In the genomic region with DNA sequence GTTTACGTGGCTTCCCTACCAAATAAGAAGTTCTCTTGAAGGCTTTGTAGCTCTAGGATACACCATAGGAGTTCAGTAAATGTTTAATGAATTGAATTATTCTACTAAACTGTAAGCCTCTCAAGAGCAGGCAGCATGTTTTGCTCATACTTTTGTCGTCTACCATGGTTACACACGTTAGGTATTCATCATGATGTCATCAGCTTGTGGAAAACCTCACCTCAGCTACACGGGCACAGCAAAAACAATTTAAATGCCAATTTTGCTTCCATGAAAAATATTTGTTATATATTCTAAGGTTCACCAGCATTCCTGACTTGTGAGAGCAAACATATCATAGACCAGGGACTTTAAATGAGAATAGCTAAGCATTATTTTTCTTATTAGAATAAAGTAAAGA, we compare ENCODE assay signal across 23 cellular contexts. TPM values are rescaled to one million over a fixed set of nuclear protein-coding genes. Genes with fewer than 3 reads are reported as not detected.
DNase-seq lines count a peak whose midpoint lies in the region; ATAC-seq, FAIRE-seq and TF ChIP-seq lines count a peak whose summit lies in the region.
"Had no signal": no experiment of that assay in that cellular context is flagged by ENCODE, and none has a peak within 500 bp of the region (broad histone marks: within the 10 kb centered on the region; RNA-seq: fewer than 3 reads in every experiment).

No MANE protein-coding gene starts in this region.

- H4K20me1 ChIP-seq in H1 (replicated peaks in 1 of 2; ENCODE audit: control insufficient read depth in 1 of 2, insufficient read depth in 2 of 2, low read length in 2 of 2): peaks cover 0 to 11% of the 10 kb centered on the region in 2 experiments

- peaks cover 16 to 50% of the 10 kb centered on the region in 2 experiments for H3K36me3 ChIP-seq in HEK293 (ENCODE audit: control insufficient read depth in 2 of 2, insufficient read depth in 1 of 2, low read length in 2 of 2)
- H3K36me3 ChIP-seq in HUES48 (ENCODE audit: control insufficient read depth, insufficient read depth, low read length): peaks cover 40% of the 10 kb centered on the region
- H3K36me3 ChIP-seq in H1 (ENCODE audit: control insufficient read depth in 2 of 4, insufficient read depth in 4 of 4, low read length in 3 of 4): peaks cover 0 to 26% (median 12%) of the 10 kb centered on the region in 4 experiments; a peak in 3 of 8 replicates
- H3K36me3 ChIP-seq in psoas muscle (ENCODE audit: insufficient read depth in 1 of 2, low read depth in 1 of 2): peaks cover 9 to 54% of the 10 kb centered on the region in 2 donors

- H3K27me3 Mint-ChIP-seq in activated CD4-positive, alpha-beta T cell treated with anti-CD3 and anti-CD28 coated beads, Interleukin-2, amount 10 ng/mL, durations not matched to agents 7 days and 5 days: no peaks in the 10 kb centered on the region
- H3K27me3 Mint-ChIP-seq: CD4-positive, CD25-positive, alpha-beta regulatory T cell; CD8-positive, alpha-beta memory T cell had no signal

- H3K27me3 ChIP-seq in HUES48 (ENCODE audit: control insufficient read depth, insufficient read depth, low read length) (no peaks in the 10 kb centered on the region), H1 (replicated peaks in 1 of 4; ENCODE audit: control insufficient read depth in 3 of 4, extremely low read depth in 1 of 4, insufficient read depth in 3 of 4, low read length in 3 of 4) (no peaks in the 10 kb centered on the region), psoas muscle (ENCODE audit: insufficient read depth in 3 of 3, low read length in 2 of 3) (no peaks in the 10 kb centered on the region)
- H3K27me3 ChIP-seq: BE2C had no signal

- no peak overlapping the region for H3K4me3 Mint-ChIP-seq in activated CD4-positive, alpha-beta T cell treated with anti-CD3 and anti-CD28 coated beads, Interleukin-2, amount 10 ng/mL, durations not matched to agents 7 days and 5 days
- H3K4me3 Mint-ChIP-seq: CD4-positive, CD25-positive, alpha-beta regulatory T cell; CD8-positive, alpha-beta memory T cell had no signal

- POLR2A ChIA-PET in HEK293 (lab: Yijun Ruan, JAX) (no interaction called here), H1 (lab: Charles Lee; ENCODE audit: partially characterized antibody) (interaction anchor here (1.0 to 1.6 kb wide), 3 partner anchors 10 to 15 kb away, joined by 3 to 7 read pairs (median 3); no protein-coding TSS in a partner anchor)
- POLR2A ChIA-PET in activated CD4-positive, alpha-beta T cell treated with anti-CD3 and anti-CD28 coated beads, Interleukin-2, amount 10 ng/mL, durations not matched to agents 7 days and 5 days (lab: Charles Lee): no interaction called here

- ATAC-seq in psoas muscle (no peak), GM18505 (IDR thresholded peaks at IDR 0.05; ENCODE audit: unreplicated experiment) (no peak)
- ATAC-seq: GM12878, K562 had no signal

- no peak overlapping the region for H2BK5ac ChIP-seq in H1 (ENCODE audit: low read depth, low read length)

- 0 out of 4 replicates have a peak overlapping the region, but pooled peaks of 1 of the 2 experiments have one; percentile 51 for H3K4me2 ChIP-seq in H1 (ENCODE audit: insufficient read depth in 1 of 2, low read depth in 2 of 2, low read length in 2 of 2)

- 92% methylated on average over 4 of the region's 4 CpGs; no CpG with 5 or more reads in 1 of the 2 experiments for WGBS in H1 (ENCODE audit: extremely low coverage in 1 of 2, insufficient coverage in 1 of 2, insufficient read length in 1 of 2, insufficient replicate concordance in 2 of 2, low coverage in 1 of 2, low lambda C conversion rate in 2 of 2, missing lambda C conversion rate in 1 of 2), 2 experiments
- WGBS in psoas muscle, 3 donors: 74 to 86% (median 77%) methylated on average over 4 of the region's 4 CpGs

- no peak for TF ChIP-seq EP300 in H1 (IDR thresholded peaks at IDR 0.05; ENCODE audit: borderline replicate concordance in 1 of 2, low read depth in 2 of 2, low read length in 2 of 2)

- no peak overlapping the region for H3K9ac ChIP-seq in HUES48 (ENCODE audit: low read depth, low read length)
- no peak overlapping the region for H3K9ac ChIP-seq in H1 (replicated peaks in 1 of 4; ENCODE audit: extremely low read depth in 1 of 4, low read depth in 3 of 4, low read length in 3 of 4)

- H4K8ac ChIP-seq in H1 (ENCODE audit: extremely low read depth, insufficient read depth, low read length): no peak overlapping the region

- H2AFZ ChIP-seq in H1 (ENCODE audit: low read length): no peak overlapping the region

- H2BK120ac ChIP-seq in H1 (replicated peaks; ENCODE audit: low read depth, low read length): no peak overlapping the region

- H3K23me2 ChIP-seq in H1 (ENCODE audit: low read depth, low read length): no peaks in the 10 kb centered on the region; the same call in 1 of the 2 replicates

- H3K27ac Mint-ChIP-seq in activated CD4-positive, alpha-beta T cell treated with anti-CD3 and anti-CD28 coated beads, Interleukin-2, amount 10 ng/mL, durations not matched to agents 7 days and 5 days: no peak overlapping the region
- H3K27ac Mint-ChIP-seq: CD4-positive, CD25-positive, alpha-beta regulatory T cell; CD8-positive, alpha-beta memory T cell had no signal

- H2AK5ac ChIP-seq in H1 (ENCODE audit: low read depth, low read length): peak overlapping the region; percentile 82; the same call in 1 of the 2 replicates

- TF ChIP-seq CTCF in HEK293 (tag by site-specific recombination; IDR thresholded peaks at IDR 0.05): no peak
- no peak for TF ChIP-seq CTCF in H1 (IDR thresholded peaks at IDR 0.05; ENCODE audit: control extremely low read depth in 1 of 3, insufficient read depth in 1 of 3, low read depth in 1 of 3, low read length in 3 of 3)
- TF ChIP-seq CTCF in psoas muscle (IDR thresholded peaks at IDR 0.05): no peak

- no peak overlapping the region for H3K18ac ChIP-seq in H1 (ENCODE audit: extremely low read depth, low read length)

- H4K5ac ChIP-seq in H1 (ENCODE audit: insufficient read length, low read depth, low read length): no peak overlapping the region

- H2BK15ac ChIP-seq in H1 (ENCODE audit: low read length): no peak overlapping the region

- DNase-seq in H1 (ENCODE audit: low read depth in 1 of 2, low spot score in 2 of 2): no peak
- DNase-seq in psoas muscle: no peak
- DNase-seq in activated CD4-positive, alpha-beta T cell treated with anti-CD3 and anti-CD28 coated beads, Interleukin-2, amount 10 ng/mL, durations not matched to agents 7 days and 5 days: no peak
- no peak for DNase-seq in anterior cingulate cortex (lab: John Stamatoyannopoulos, UW)
- DNase-seq: ACHN; BE2C; C1 segment of cervical spinal cord; CD4-positive, CD25-positive, alpha-beta regulatory T cell; CD8-positive, alpha-beta memory T cell; COR-L47; DMS 273 treated with DMSO at 0.1 percent for 48 hours; DMS53; DND-41; EL; IMR-90 had no signal

- no peak overlapping the region for H4K91ac ChIP-seq in H1 (replicated peaks; ENCODE audit: insufficient read length, low read length)

- no peaks in the 10 kb centered on the region; the same call in 1 of the 2 replicates for H3K79me1 ChIP-seq in H1 (ENCODE audit: low read depth, low read length)

- H3K4ac ChIP-seq in H1 (replicated peaks; ENCODE audit: insufficient read length, low read depth, low read length): no peak overlapping the region

- FAIRE-seq in H1 (lab: Jason Lieb, UNC): no peak
- FAIRE-seq: A204.1, GM12878, K562 had no signal

- peaks cover 3% of the 10 kb centered on the region for H3K4me1 Mint-ChIP-seq in activated CD4-positive, alpha-beta T cell treated with anti-CD3 and anti-CD28 coated beads, Interleukin-2, amount 10 ng/mL, durations not matched to agents 7 days and 5 days

- H3K36me3 Mint-ChIP-seq in activated CD4-positive, alpha-beta T cell treated with anti-CD3 and anti-CD28 coated beads, Interleukin-2, amount 10 ng/mL, durations not matched to agents 7 days and 5 days (ENCODE audit: low read depth): peaks cover 24% of the 10 kb centered on the region

- no peak overlapping the region for H2BK20ac ChIP-seq in H1 (ENCODE audit: low read length)

- no peaks in the 10 kb centered on the region for H3K9me3 Mint-ChIP-seq in activated CD4-positive, alpha-beta T cell treated with anti-CD3 and anti-CD28 coated beads, Interleukin-2, amount 10 ng/mL, durations not matched to agents 7 days and 5 days
- H3K9me3 Mint-ChIP-seq: CD4-positive, CD25-positive, alpha-beta regulatory T cell; CD8-positive, alpha-beta memory T cell had no signal

- no peak overlapping the region for H3K56ac ChIP-seq in H1 (replicated peaks; ENCODE audit: insufficient read length, low read depth, low read length)

- H3K23ac ChIP-seq in H1 (ENCODE audit: insufficient read length): no peak overlapping the region

- H3K79me2 ChIP-seq in H1 (ENCODE audit: control insufficient read depth in 1 of 2, insufficient read depth in 2 of 2, low read length in 2 of 2): peaks cover 0 to 15% of the 10 kb centered on the region in 2 experiments; a peak in 1 of 4 replicates

- CTCF ChIA-PET in HEK293 (lab: Yijun Ruan, JAX): interaction anchor here (0.6 kb wide), 1 partner anchor 61 kb away, joined by 4 read pairs; no protein-coding TSS in a partner anchor
- CTCF ChIA-PET in H1 (lab: Charles Lee; ENCODE audit: partially characterized antibody): interaction anchor here (1.0 to 3.5 kb wide), 3 partner anchors 15 to 276 kb away, joined by 3 to 11 read pairs (median 5); no protein-coding TSS in a partner anchor
- CTCF ChIA-PET in activated CD4-positive, alpha-beta T cell treated with anti-CD3 and anti-CD28 coated beads, Interleukin-2, amount 10 ng/mL, durations not matched to agents 7 days and 5 days (lab: Charles Lee): no interaction called here

- H3K14ac ChIP-seq in H1 (ENCODE audit: insufficient read length): no peak overlapping the region

- TF ChIP-seq POLR2A in H1 (IDR thresholded peaks at IDR 0.05; ENCODE audit: control extremely low read depth in 1 of 2, low read depth in 2 of 2, low read length in 2 of 2) (no peak), GM18505 (IDR thresholded peaks at IDR 0.05; ENCODE audit: borderline replicate concordance, extremely low read depth, insufficient read depth, insufficient read length) (no peak)

- H3K4me1 ChIP-seq in HEK293 (ENCODE audit: control insufficient read depth, insufficient read depth, low read length): peaks cover 6% of the 10 kb centered on the region; the same call in 1 of the 2 replicates
- H3K4me1 ChIP-seq in HUES48 (ENCODE audit: control insufficient read depth, insufficient read depth, low read length): peaks cover 60% of the 10 kb centered on the region
- peaks cover 7 to 16% (median 8%) of the 10 kb centered on the region in 4 experiments; a peak in 6 of 7 replicates for H3K4me1 ChIP-seq in H1 (replicated peaks in 1 of 4; ENCODE audit: control insufficient read depth in 3 of 4, insufficient read depth in 4 of 4, low read length in 3 of 4)
- peaks cover 39% of the 10 kb centered on the region for H3K4me1 ChIP-seq in psoas muscle
- H3K4me1 ChIP-seq: BE2C had no signal

- no peak overlapping the region for H2BK12ac ChIP-seq in H1 (ENCODE audit: low read depth, low read length)

- no peaks in the 10 kb centered on the region for H3K9me3 ChIP-seq in HEK293 (ENCODE audit: control insufficient read depth, insufficient read depth, low read depth, low read length)
- no peaks in the 10 kb centered on the region for H3K9me3 ChIP-seq in HUES48 (ENCODE audit: control insufficient read depth, insufficient read depth, low read length)
- no peaks in the 10 kb centered on the region for H3K9me3 ChIP-seq in H1 (ENCODE audit: insufficient read depth in 2 of 2, low read depth in 1 of 2, low read length in 1 of 2)
- H3K9me3 ChIP-seq in psoas muscle: no peaks in the 10 kb centered on the region
- H3K9me3 ChIP-seq: BE2C, HAP-1 had no signal

- TF ChIP-seq RAD21 in H1 (IDR thresholded peaks at IDR 0.05 in 1 of 2, conservative IDR thresholded peaks at IDR 0.05 in 1 of 2; ENCODE audit: low read depth in 2 of 2, low read length in 2 of 2): no peak

- intact Hi-C loops in psoas muscle (cut with DNase I): no loop called here

- H3K4me3 ChIP-seq in HEK293 (ENCODE audit: low read depth, low read length): no peak overlapping the region
- H3K4me3 ChIP-seq in HUES48 (ENCODE audit: low read depth, low read length): no peak overlapping the region
- no peak overlapping the region for H3K4me3 ChIP-seq in H1 (ENCODE audit: extremely low read depth in 1 of 4, insufficient read depth in 2 of 4, low read depth in 3 of 4, low read length in 4 of 4)
- H3K4me3 ChIP-seq in psoas muscle: no peak overlapping the region
- H3K4me3 ChIP-seq: GM12878, HAP-1, K562 had no signal

- H3K27ac ChIP-seq in HEK293 (ENCODE audit: extremely low read depth, low read depth, low read length) (no peak overlapping the region), HUES48 (ENCODE audit: low read depth, low read length) (peak overlapping the region; percentile 88), H1 (ENCODE audit: low read depth, low read length) (no peak overlapping the region), psoas muscle (peak overlapping the region; percentile 44)

RNA-seq across cellular contexts. Expression of gene NCOA5, which starts 16.7 kb away (rescaled TPM):
- total RNA-seq in H1 (2021; fragmentation: NEBNext Ultra II Directional; extraction: Animal tissue kit (Norgen Biotek cat#: 25700)): 29.0 and 29.9 TPM in 2 replicates
- polyA plus RNA-seq in H1 (2011; rRNA removed) (18.0 and 20.4 TPM in 2 replicates), psoas muscle (10 to 100 TPM in 1 of 3 donors, 1 to 10 TPM in 2; 8.8 to 17.2 (median 9.6) TPM)
- polyA plus RNA-seq in H1 (2011; cell fraction: cytosol; rRNA removed): 18.6 TPM
- 20.6 TPM for polyA plus RNA-seq in H1 (2011; cell fraction: nucleus; rRNA removed)
- 18.4 to 24.0 TPM (median 20.9 TPM) in 4 replicates for polyA plus RNA-seq in H1 (2012, experiment 1 of 2)
- polyA plus RNA-seq in H1 (2012, experiment 2 of 2): 14.8 TPM
- 21.0 TPM for polyA plus RNA-seq in H1 (2013, experiment 1 of 2)
- polyA plus RNA-seq in H1 (2013, experiment 2 of 2): 20.1 TPM
- polyA minus RNA-seq in H1 (2011; rRNA and poly(A)+ RNA removed): 20.7 and 21.7 TPM in 2 replicates
- polyA minus RNA-seq in H1 (2011; cell fraction: cytosol; rRNA and poly(A)+ RNA removed): 14.6 TPM
- polyA minus RNA-seq in H1 (2011; cell fraction: nucleus; rRNA and poly(A)+ RNA removed): 9.4 TPM
- 10 to 100 TPM; 11.2 to 17.3 (median 12.4) TPM for total RNA-seq in psoas muscle
- 10 to 100 TPM; 30.9 to 35.0 TPM for total RNA-seq in activated CD4-positive, alpha-beta T cell treated with anti-CD3 and anti-CD28 coated beads, Interleukin-2, amount 10 ng/mL, durations not matched to agents 7 days and 5 days

RNA-seq across cellular contexts. Expression of gene SLC12A5, which starts 44.0 kb away (rescaled TPM):
- 5.9 and 7.3 TPM in 2 replicates for total RNA-seq in H1 (2021; fragmentation: NEBNext Ultra II Directional; extraction: Animal tissue kit (Norgen Biotek cat#: 25700))
- polyA plus RNA-seq in H1 (2011; rRNA removed) (1.9 and 2.8 TPM in 2 replicates), psoas muscle (under 1 TPM in 1 of 3 donors, not detected in 2; 0.29 TPM)
- polyA plus RNA-seq in H1 (2011; cell fraction: cytosol; rRNA removed): 3.4 TPM
- polyA plus RNA-seq in H1 (2011; cell fraction: nucleus; rRNA removed): 10.2 TPM
- 6.1 to 14.6 TPM (median 10.7 TPM) in 4 replicates for polyA plus RNA-seq in H1 (2012, experiment 1 of 2)
- 14.4 TPM for polyA plus RNA-seq in H1 (2012, experiment 2 of 2)
- 13.0 TPM for polyA plus RNA-seq in H1 (2013, experiment 1 of 2)
- 12.6 TPM for polyA plus RNA-seq in H1 (2013, experiment 2 of 2)
- 2.0 TPM in 2 replicates for polyA minus RNA-seq in H1 (2011; rRNA and poly(A)+ RNA removed)
- polyA minus RNA-seq in H1 (2011; cell fraction: cytosol; rRNA and poly(A)+ RNA removed): not detected
- polyA minus RNA-seq in H1 (2011; cell fraction: nucleus; rRNA and poly(A)+ RNA removed): 5.2 TPM
- total RNA-seq in psoas muscle: not detected
- under 1 TPM; 0.42 to 0.87 TPM for total RNA-seq in activated CD4-positive, alpha-beta T cell treated with anti-CD3 and anti-CD28 coated beads, Interleukin-2, amount 10 ng/mL, durations not matched to agents 7 days and 5 days
- total RNA-seq: CD4-positive, CD25-positive, alpha-beta regulatory T cell; CD8-positive, alpha-beta memory T cell; HT-29; IMR-90 had no signal
- polyA plus RNA-seq: CD4-positive, CD25-positive, alpha-beta regulatory T cell; CD8-positive, alpha-beta memory T cell had no signal

RNA-seq across cellular contexts. Expression of gene CD40, which starts 45.1 kb away (rescaled TPM):
- 12.1 and 14.5 TPM in 2 replicates for total RNA-seq in H1 (2021; fragmentation: NEBNext Ultra II Directional; extraction: Animal tissue kit (Norgen Biotek cat#: 25700))
- 18.8 and 19.6 TPM in 2 replicates for polyA plus RNA-seq in H1 (2011; rRNA removed)
- 23.9 TPM for polyA plus RNA-seq in H1 (2011; cell fraction: cytosol; rRNA removed)
- 22.4 TPM for polyA plus RNA-seq in H1 (2011; cell fraction: nucleus; rRNA removed)
- 14.7 to 17.5 TPM (median 16.8 TPM) in 4 replicates for polyA plus RNA-seq in H1 (2012, experiment 1 of 2)
- polyA plus RNA-seq in H1 (2012, experiment 2 of 2): 11.8 TPM
- polyA plus RNA-seq in H1 (2013, experiment 1 of 2): 17.8 TPM
- polyA plus RNA-seq in H1 (2013, experiment 2 of 2): 19.9 TPM
- polyA minus RNA-seq in H1 (2011; rRNA and poly(A)+ RNA removed): 14.9 and 15.1 TPM in 2 replicates
- polyA minus RNA-seq in H1 (2011; cell fraction: cytosol; rRNA and poly(A)+ RNA removed): 12.1 TPM
- polyA minus RNA-seq in H1 (2011; cell fraction: nucleus; rRNA and poly(A)+ RNA removed): 8.8 TPM
- 1 to 10 TPM; 5.0 to 8.4 (median 7.6) TPM for total RNA-seq in psoas muscle
- polyA plus RNA-seq in psoas muscle: 10 to 100 TPM in 2 of 3 donors, 1 to 10 TPM in 1; 5.0 to 13.8 (median 10.9) TPM
- total RNA-seq in activated CD4-positive, alpha-beta T cell treated with anti-CD3 and anti-CD28 coated beads, Interleukin-2, amount 10 ng/mL, durations not matched to agents 7 days and 5 days: 1 to 10 TPM; 1.1 to 1.5 TPM
- total RNA-seq: HT-29 had no signal

Comparison
In these comparisons a context has a peak if more than half of its experiments do, and no peak if none do; other contexts are left out.
1. H3K27ac ChIP-seq: peak in HUES48 (single experiment) and psoas muscle (single experiment); none in HEK293 (single experiment) and H1 (single experiment).
2. Of the 6 proteins assayed by ChIP-seq in both HEK293 and H1: peak only in HEK293: ATF2; only in H1: none; in both: none; in neither: 5.